ENCODE assay signal across 8 cellular contexts in genomic region chr13:98977568-98978270, GRCh38. TPM values are rescaled to one million over a fixed set of nuclear protein-coding genes. Genes with fewer than 3 reads are reported as not detected.
DNase-seq lines count a peak whose midpoint lies in the region; ATAC-seq and TF ChIP-seq lines count a peak whose summit lies in the region.

DOCK9 (minus strand) TSS chr13:98978064; CDS start chr13:98977909, 155 bp downstream.

- no peaks in the 10 kb centered on the region for H3K9me3 Mint-ChIP-seq in activated CD8-positive, alpha-beta T cell treated with anti-CD3 and anti-CD28 coated beads, Interleukin-2, amount 10 ng/mL, durations not matched to agents 7 days and 5 days (ENCODE audit: insufficient read depth)

- no peaks in the 10 kb centered on the region for H3K36me3 ChIP-seq in HCT116 (ENCODE audit: control insufficient read depth in 1 of 2, insufficient read depth in 2 of 2, low read length in 2 of 2)
- H3K36me3 ChIP-seq in MM.1S (replicated peaks; ENCODE audit: insufficient read depth, low read length): no peaks in the 10 kb centered on the region

- no peaks in the 10 kb centered on the region for H3K27me3 Mint-ChIP-seq in activated CD8-positive, alpha-beta T cell treated with anti-CD3 and anti-CD28 coated beads, Interleukin-2, amount 10 ng/mL, durations not matched to agents 7 days and 5 days (ENCODE audit: low read depth)

- CTCF ChIA-PET in HCT116 (lab: Charles Lee): no interaction called here
- CTCF ChIA-PET in activated CD8-positive, alpha-beta T cell treated with anti-CD3 and anti-CD28 coated beads, Interleukin-2, amount 10 ng/mL, durations not matched to agents 7 days and 5 days (lab: Charles Lee): no interaction called here

- no peak for TF ChIP-seq CTCF in HCT116 (IDR thresholded peaks at IDR 0.05 in 2 of 3, conservative IDR thresholded peaks at IDR 0.05 in 1 of 3; ENCODE audit: borderline replicate concordance in 1 of 3, insufficient read depth in 1 of 3, low read depth in 2 of 3, low read length in 2 of 3)
- TF ChIP-seq CTCF in MM.1S (IDR thresholded peaks at IDR 0.05; ENCODE audit: low read length): no peak

- H3K27me3 ChIP-seq in HCT116 (ENCODE audit: insufficient read depth, low read length) (no peaks in the 10 kb centered on the region), MM.1S (replicated peaks; ENCODE audit: insufficient read depth, low read length) (no peaks in the 10 kb centered on the region)

- H3K4me3 Mint-ChIP-seq in activated CD8-positive, alpha-beta T cell treated with anti-CD3 and anti-CD28 coated beads, Interleukin-2, amount 10 ng/mL, durations not matched to agents 7 days and 5 days: no peak within 1 kb of the TSS

- no peaks in the 10 kb centered on the region for H3K36me3 Mint-ChIP-seq in activated CD8-positive, alpha-beta T cell treated with anti-CD3 and anti-CD28 coated beads, Interleukin-2, amount 10 ng/mL, durations not matched to agents 7 days and 5 days (ENCODE audit: low read depth)

- H4K20me1 ChIP-seq in HCT116 (ENCODE audit: insufficient read depth): no peaks in the 10 kb centered on the region
- no peaks in the 10 kb centered on the region for H4K20me1 ChIP-seq in MM.1S (ENCODE audit: insufficient read depth, low read length)

- H3K4me2 ChIP-seq in HCT116 (ENCODE audit: low read length) (peak within 1 kb of the TSS; percentile 36), MM.1S (ENCODE audit: low read depth, low read length) (no peak within 1 kb of the TSS)

- H3K27ac Mint-ChIP-seq in activated CD8-positive, alpha-beta T cell treated with anti-CD3 and anti-CD28 coated beads, Interleukin-2, amount 10 ng/mL, durations not matched to agents 7 days and 5 days: no peak within 1 kb of the TSS

- no peaks in the 10 kb centered on the region for H3F3A ChIP-seq in MM.1S (ENCODE audit: insufficient read depth, low read length)

- peaks cover 8% of the 10 kb centered on the region; the same call in 1 of the 2 replicates for H3K79me2 ChIP-seq in HCT116 (ENCODE audit: insufficient read depth, low read length)
- 0 out of 2 replicates have a peak, but pooled peaks cover 4% of the 10 kb centered on the region for H3K79me2 ChIP-seq in MM.1S (ENCODE audit: low read length)

- H3K9me3 ChIP-seq in HCT116 (ENCODE audit: control insufficient read depth in 1 of 2, insufficient read depth in 1 of 2, low read depth in 1 of 2, low read length in 2 of 2): no peaks in the 10 kb centered on the region
- no peaks in the 10 kb centered on the region for H3K9me3 ChIP-seq in MM.1S (replicated peaks; ENCODE audit: insufficient read depth, low read length)

- no TSS peak for BruUV-seq in HCT116 (replicated peaks; lab: Mats Ljungman, UMichigan)

- ATAC-seq in HCT116: peak; percentile 71
- no peak for ATAC-seq in activated CD8-positive, alpha-beta T cell treated with anti-CD3 and anti-CD28 coated beads, Interleukin-2, amount 10 ng/mL, durations not matched to agents 7 days and 5 days

- DNase-seq in HCT116 (ENCODE audit: low read depth, low spot score): no peak
- no peak for DNase-seq in activated CD8-positive, alpha-beta T cell treated with anti-CD3 and anti-CD28 coated beads, Interleukin-2, amount 10 ng/mL, durations not matched to agents 7 days and 5 days
- peak; percentile 84 for DNase-seq in glomerular visceral epithelial cell (ENCODE audit: extremely low spot score)
- DNase-seq in occipital lobe (lab: John Stamatoyannopoulos, UW): peak; percentile 71
- DNase-seq in MM.1S: no peak
- no peak for DNase-seq in activated effector memory CD4-positive, alpha-beta T cell treated with anti-CD3 and anti-CD28 coated beads, Interleukin-2, amount 50 U/mL, for 16 hours
- DNase-seq in activated naive CD4-positive, alpha-beta T cell treated with anti-CD3 and anti-CD28 coated beads, Interleukin-2, amount 50 U/mL, for 16 hours: no peak
- no peak for DNase-seq in NCI-H2029 (lab: John Stamatoyannopoulos, UW)

- RAD21 ChIA-PET in HCT116 (lab: Charles Lee; ENCODE audit: low non-redundant PET in 1 of 2, low total read pairs in 2 of 2, uncharacterized antibody in 2 of 2, unreplicated experiment in 2 of 2): no interaction called here

- H3K27ac ChIP-seq in HCT116 (ENCODE audit: low read depth, low read length): 0 out of 2 replicates have a peak within 1 kb of the TSS, but pooled peaks have one; percentile 19
- no peak within 1 kb of the TSS for H3K27ac ChIP-seq in MM.1S (ENCODE audit: low read length)

- H3K4me1 Mint-ChIP-seq in activated CD8-positive, alpha-beta T cell treated with anti-CD3 and anti-CD28 coated beads, Interleukin-2, amount 10 ng/mL, durations not matched to agents 7 days and 5 days (ENCODE audit: low read depth): peaks cover 63% of the 10 kb centered on the region

- POLR2A ChIA-PET in HCT116 (lab: Charles Lee): interaction anchor here (1.2 kb wide), 1 partner anchor 9 kb away, joined by 3 read pairs; no protein-coding TSS in a partner anchor
- POLR2A ChIA-PET in activated CD8-positive, alpha-beta T cell treated with anti-CD3 and anti-CD28 coated beads, Interleukin-2, amount 10 ng/mL, durations not matched to agents 7 days and 5 days (lab: Charles Lee): no interaction called here

- peaks cover 29 to 65% of the 10 kb centered on the region in 2 experiments for H3K4me1 ChIP-seq in HCT116 (ENCODE audit: control insufficient read depth in 1 of 2, insufficient read depth in 2 of 2, low read length in 2 of 2)
- peaks cover 8% of the 10 kb centered on the region; the same call in 1 of the 2 replicates for H3K4me1 ChIP-seq in MM.1S (ENCODE audit: low read length)

- no peak within 1 kb of the TSS for H3K4me3 ChIP-seq in HCT116 (replicated peaks in 1 of 2; ENCODE audit: low read depth in 1 of 2, low read length in 2 of 2)
- no peak within 1 kb of the TSS for H3K4me3 ChIP-seq in MM.1S (ENCODE audit: low read length)

- H3K9me2 ChIP-seq in HCT116 (ENCODE audit: insufficient read depth): no peaks in the 10 kb centered on the region
- H3K9me2 ChIP-seq in MM.1S (replicated peaks; ENCODE audit: insufficient read depth, low read length): no peaks in the 10 kb centered on the region

- H3K9ac ChIP-seq in HCT116 (ENCODE audit: low read length) (0 out of 2 replicates have a peak within 1 kb of the TSS, but pooled peaks have one; percentile 2), MM.1S (ENCODE audit: low read length) (no peak within 1 kb of the TSS)

- intact Hi-C loops in HCT116 (cut with micrococcal nuclease): no loop called here

- TF ChIP-seq POLR2A in HCT116 (IDR thresholded peaks at IDR 0.05; ENCODE audit: borderline replicate concordance, extremely low read depth, insufficient read depth, insufficient read length): no peak

- H2AFZ ChIP-seq in HCT116 (ENCODE audit: low read depth, low read length, poor library complexity, severe bottlenecking) (no peak within 1 kb of the TSS), MM.1S (ENCODE audit: low read length) (no peak within 1 kb of the TSS)

- TF ChIP-seq RAD21 in HCT116 (IDR thresholded peaks at IDR 0.05; ENCODE audit: low read depth): no peak

TF ChIP-seq in HCT116, 20 proteins besides CTCF, POLR2A, EP300 and RAD21 (continues in another document):
- TF ChIP-seq EZH2phosphoT487 (IDR thresholded peaks at IDR 0.05; ENCODE audit: borderline replicate concordance): no peak
- no peak for TF ChIP-seq SP1 (IDR thresholded peaks at IDR 0.05; ENCODE audit: low read depth)
- no peak for TF ChIP-seq SRF (IDR thresholded peaks at IDR 0.05; ENCODE audit: low read depth)
- TF ChIP-seq YY1 (IDR thresholded peaks at IDR 0.05; ENCODE audit: extremely low read depth, insufficient replicate concordance, low read depth, low read length): no peak
- no peak for TF ChIP-seq REST (IDR thresholded peaks at IDR 0.05; ENCODE audit: low read depth)
- TF ChIP-seq EGR1 (IDR thresholded peaks at IDR 0.05; ENCODE audit: low read depth): no peak
- no peak for TF ChIP-seq ATF3 (IDR thresholded peaks at IDR 0.05)
- no peak for TF ChIP-seq JUND (IDR thresholded peaks at IDR 0.05)
- TF ChIP-seq SIN3A (IDR thresholded peaks at IDR 0.05; ENCODE audit: low read depth): no peak
- TF ChIP-seq ZFX (IDR thresholded peaks at IDR 0.05): no peak
- TF ChIP-seq POLR2AphosphoS5 (IDR thresholded peaks at IDR 0.05; ENCODE audit: low read depth, low read length): no peak
- TF ChIP-seq CBX3 (IDR thresholded peaks at IDR 0.05; ENCODE audit: low read depth): no peak
- TF ChIP-seq ELF1 (IDR thresholded peaks at IDR 0.05; ENCODE audit: borderline replicate concordance, low read depth): no peak
- TF ChIP-seq FOSL1 (IDR thresholded peaks at IDR 0.05; ENCODE audit: low read depth): no peak
- TF ChIP-seq ZNF274 (IDR thresholded peaks at IDR 0.05; ENCODE audit: low read depth, low read length): no peak

RNA-seq across cellular contexts. Expression of gene DOCK9, which starts in this region (rescaled TPM):
- total RNA-seq in HCT116 (2021; ENCODE audit: unreplicated experiment) (58.8 TPM), occipital lobe (200 TPM)
- 41.9 and 42.8 TPM in 2 replicates for polyA plus RNA-seq in HCT116 (2012)
- 100 to 1,000 TPM in 1 of 2 experiments, 10 to 100 TPM in 1; 92.4 to 100 TPM for total RNA-seq in activated CD8-positive, alpha-beta T cell treated with anti-CD3 and anti-CD28 coated beads, Interleukin-2, amount 10 ng/mL, durations not matched to agents 7 days and 5 days

Comparison
In these comparisons a context has a peak if more than half of its experiments do, and no peak if none do; other contexts are left out.
1. DNase-seq: peak in glomerular visceral epithelial cell (single experiment) and occipital lobe (single experiment); none in HCT116 (single experiment), activated CD8-positive, alpha-beta T cell treated with anti-CD3 and anti-CD28 coated beads, Interleukin-2, amount 10 ng/mL, durations not matched to agents 7 days and 5 days (single experiment), MM.1S (single experiment), activated effector memory CD4-positive, alpha-beta T cell treated with anti-CD3 and anti-CD28 coated beads, Interleukin-2, amount 50 U/mL, for 16 hours (single experiment), activated naive CD4-positive, alpha-beta T cell treated with anti-CD3 and anti-CD28 coated beads, Interleukin-2, amount 50 U/mL, for 16 hours (single experiment) and NCI-H2029 (single experiment).